ENCODE assay signal across 8 cellular contexts in genomic region chr4:122602277-122603142, GRCh38. TPM values are rescaled to one million over a fixed set of nuclear protein-coding genes. Genes with fewer than 3 reads are reported as not detected.
DNase-seq lines count a peak whose midpoint lies in the region; ATAC-seq and TF ChIP-seq lines count a peak whose summit lies in the region.

No MANE protein-coding gene starts in this region.

- H3K27ac ChIP-seq in cardiac muscle cell = no peak overlapping the region
- no peak overlapping the region for H3K27ac ChIP-seq in testis

- H3K9me3 ChIP-seq in cardiac muscle cell (ENCODE audit: low read depth) = no peaks in the 10 kb centered on the region
- no peaks in the 10 kb centered on the region for H3K9me3 ChIP-seq in testis

- no peak for DNase-seq in activated naive CD8-positive, alpha-beta T cell treated with anti-CD3 and anti-CD28 coated beads, Interleukin-2, amount 10 ng/mL, durations not matched to agents 7 days and 5 days
- no peak for DNase-seq in activated naive CD8-positive, alpha-beta T cell treated with anti-CD3 and anti-CD28 coated beads for 36 hours
- no peak for DNase-seq in T-helper 2 cell treated with Interferon-gamma antibody and Interleukin-4, amounts not matched to agents 5 μg/mL and 100 μg/mL, for 36 hours (ENCODE audit: low spot score)
- peak; percentile 51 to 72 for DNase-seq in cardiac muscle cell (ENCODE audit: low read depth in 1 of 2, low spot score in 1 of 2)
- peak; percentile 23 for DNase-seq in testis
- DNase-seq in NCI-H345 (lab: John Stamatoyannopoulos, UW) = no peak
- DNase-seq in GF-D8 (lab: John Stamatoyannopoulos, UW) = no peak

- no peak overlapping the region for H3K27ac Mint-ChIP-seq in activated naive CD8-positive, alpha-beta T cell treated with anti-CD3 and anti-CD28 coated beads, Interleukin-2, amount 10 ng/mL, durations not matched to agents 7 days and 5 days
- H3K27ac Mint-ChIP-seq in activated naive CD8-positive, alpha-beta T cell treated with anti-CD3 and anti-CD28 coated beads for 36 hours = no peak overlapping the region
- H3K27ac Mint-ChIP-seq in T-helper 2 cell treated with Interferon-gamma antibody and Interleukin-4, amounts not matched to agents 5 μg/mL and 100 μg/mL, for 36 hours = no peak overlapping the region

- no peak overlapping the region for H3K4me3 Mint-ChIP-seq in activated naive CD8-positive, alpha-beta T cell treated with anti-CD3 and anti-CD28 coated beads, Interleukin-2, amount 10 ng/mL, durations not matched to agents 7 days and 5 days
- H3K4me3 Mint-ChIP-seq in activated naive CD8-positive, alpha-beta T cell treated with anti-CD3 and anti-CD28 coated beads for 36 hours = no peak overlapping the region
- H3K4me3 Mint-ChIP-seq in T-helper 2 cell treated with Interferon-gamma antibody and Interleukin-4, amounts not matched to agents 5 μg/mL and 100 μg/mL, for 36 hours = peak overlapping the region; percentile 23

- no peak for TF ChIP-seq POLR2A in testis (IDR thresholded peaks at IDR 0.05)

- no peaks in the 10 kb centered on the region for H3K9me3 Mint-ChIP-seq in activated naive CD8-positive, alpha-beta T cell treated with anti-CD3 and anti-CD28 coated beads, Interleukin-2, amount 10 ng/mL, durations not matched to agents 7 days and 5 days
- H3K9me3 Mint-ChIP-seq in activated naive CD8-positive, alpha-beta T cell treated with anti-CD3 and anti-CD28 coated beads for 36 hours = no peaks in the 10 kb centered on the region
- no peaks in the 10 kb centered on the region for H3K9me3 Mint-ChIP-seq in T-helper 2 cell treated with Interferon-gamma antibody and Interleukin-4, amounts not matched to agents 5 μg/mL and 100 μg/mL, for 36 hours

- H3K4me3 ChIP-seq in cardiac muscle cell = no peak overlapping the region
- H3K4me3 ChIP-seq in testis = no peak overlapping the region

- peak; percentile 51 for TF ChIP-seq CTCF in cardiac muscle cell (IDR thresholded peaks at IDR 0.05; ENCODE audit: low read depth, low read length)
- no peak for TF ChIP-seq CTCF in testis (IDR thresholded peaks at IDR 0.05)

- peak; percentile 50 for ATAC-seq in activated naive CD8-positive, alpha-beta T cell treated with anti-CD3 and anti-CD28 coated beads, Interleukin-2, amount 10 ng/mL, durations not matched to agents 7 days and 5 days (ENCODE audit: low read depth)
- ATAC-seq in HG03565 (IDR thresholded peaks at IDR 0.05; ENCODE audit: unreplicated experiment) = peak; percentile 53

- H3K4me1 ChIP-seq in cardiac muscle cell (ENCODE audit: low read depth) = no peaks in the 10 kb centered on the region
- no peaks in the 10 kb centered on the region for H3K4me1 ChIP-seq in testis

- no peaks in the 10 kb centered on the region for H3K27me3 ChIP-seq in cardiac muscle cell
- no peaks in the 10 kb centered on the region for H3K27me3 ChIP-seq in testis

- 42 to 47% methylated on average over 13 of the region's 13 CpGs for WGBS in testis, 2 donors

- peaks cover 4% of the 10 kb centered on the region for H3K4me1 Mint-ChIP-seq in activated naive CD8-positive, alpha-beta T cell treated with anti-CD3 and anti-CD28 coated beads, Interleukin-2, amount 10 ng/mL, durations not matched to agents 7 days and 5 days
- peaks cover 7% of the 10 kb centered on the region for H3K4me1 Mint-ChIP-seq in activated naive CD8-positive, alpha-beta T cell treated with anti-CD3 and anti-CD28 coated beads for 36 hours
- H3K4me1 Mint-ChIP-seq in T-helper 2 cell treated with Interferon-gamma antibody and Interleukin-4, amounts not matched to agents 5 μg/mL and 100 μg/mL, for 36 hours (ENCODE audit: low read depth) = peaks cover 11% of the 10 kb centered on the region

- POLR2A ChIA-PET in activated naive CD8-positive, alpha-beta T cell treated with anti-CD3 and anti-CD28 coated beads, Interleukin-2, amount 10 ng/mL, durations not matched to agents 7 days and 5 days (lab: Charles Lee) = no interaction called here

- H3K36me3 ChIP-seq in cardiac muscle cell (no peaks in the 10 kb centered on the region), testis (ENCODE audit: low read depth, missing control alignments) (no peaks in the 10 kb centered on the region)

- intact Hi-C loops in testis (cut with DNase I; ENCODE audit: low total_unique reads) = no loop called here

- H3K36me3 Mint-ChIP-seq in activated naive CD8-positive, alpha-beta T cell treated with anti-CD3 and anti-CD28 coated beads, Interleukin-2, amount 10 ng/mL, durations not matched to agents 7 days and 5 days = no peaks in the 10 kb centered on the region
- H3K36me3 Mint-ChIP-seq in activated naive CD8-positive, alpha-beta T cell treated with anti-CD3 and anti-CD28 coated beads for 36 hours = no peaks in the 10 kb centered on the region
- H3K36me3 Mint-ChIP-seq in T-helper 2 cell treated with Interferon-gamma antibody and Interleukin-4, amounts not matched to agents 5 μg/mL and 100 μg/mL, for 36 hours (ENCODE audit: low read depth) = no peaks in the 10 kb centered on the region

- H3K27me3 Mint-ChIP-seq in activated naive CD8-positive, alpha-beta T cell treated with anti-CD3 and anti-CD28 coated beads, Interleukin-2, amount 10 ng/mL, durations not matched to agents 7 days and 5 days = peaks cover 27% of the 10 kb centered on the region
- peaks cover 23% of the 10 kb centered on the region for H3K27me3 Mint-ChIP-seq in activated naive CD8-positive, alpha-beta T cell treated with anti-CD3 and anti-CD28 coated beads for 36 hours
- peaks cover 18% of the 10 kb centered on the region for H3K27me3 Mint-ChIP-seq in T-helper 2 cell treated with Interferon-gamma antibody and Interleukin-4, amounts not matched to agents 5 μg/mL and 100 μg/mL, for 36 hours (ENCODE audit: low read depth)

RNA-seq across cellular contexts. Expression of gene IL21, which starts 18.4 kb away (rescaled TPM):
- total RNA-seq in activated naive CD8-positive, alpha-beta T cell treated with anti-CD3 and anti-CD28 coated beads, Interleukin-2, amount 10 ng/mL, durations not matched to agents 7 days and 5 days = not detected
- total RNA-seq in activated naive CD8-positive, alpha-beta T cell treated with anti-CD3 and anti-CD28 coated beads for 36 hours = not detected
- total RNA-seq in cardiac muscle cell (not detected in 2 replicates), testis (not detected)
- polyA plus RNA-seq in cardiac muscle cell (not detected in 2 replicates), testis (ENCODE audit: insufficient read depth, low read depth, low replicate concordance) (1.3 TPM)

Comparison
In these comparisons a context has a peak if more than half of its experiments do, and no peak if none do; other contexts are left out.
1. DNase-seq: peak in cardiac muscle cell (2 of 2) and testis (single experiment); none in activated naive CD8-positive, alpha-beta T cell treated with anti-CD3 and anti-CD28 coated beads, Interleukin-2, amount 10 ng/mL, durations not matched to agents 7 days and 5 days (single experiment), activated naive CD8-positive, alpha-beta T cell treated with anti-CD3 and anti-CD28 coated beads for 36 hours (single experiment), T-helper 2 cell treated with Interferon-gamma antibody and Interleukin-4, amounts not matched to agents 5 μg/mL and 100 μg/mL, for 36 hours (single experiment), NCI-H345 (single experiment) and GF-D8 (single experiment).